ENCODE assay signal across 17 cellular contexts in genomic region chr14:80809663-80810062, GRCh38.
A peak's percentile ranks its signal among the peaks of the same experiment; 100 is the strongest.
DNase-seq lines count a peak whose midpoint lies in the region; ATAC-seq and FAIRE-seq lines count a peak whose summit lies in the region.
"Had no signal": no experiment of that assay in that cellular context is flagged by ENCODE, and none has a peak within 500 bp of the region (broad histone marks: within the 10 kb centered on the region; RNA-seq: fewer than 3 reads in every experiment).

No MANE protein-coding gene starts in this region.

- H3K27me3 Mint-ChIP-seq in activated naive CD8-positive, alpha-beta T cell treated with anti-CD3 and anti-CD28 coated beads, Interleukin-2, amount 10 ng/mL, durations not matched to agents 7 days and 5 days, result no peaks in the 10 kb centered on the region
- H3K27me3 Mint-ChIP-seq in activated naive CD8-positive, alpha-beta T cell treated with anti-CD3 and anti-CD28 coated beads, Interleukin-2, amount 50 U/mL, for 24 hours, result no peaks in the 10 kb centered on the region
- H3K27me3 Mint-ChIP-seq: CD4-positive, CD25-positive, alpha-beta regulatory T cell had no signal

- H3K27ac Mint-ChIP-seq in activated naive CD8-positive, alpha-beta T cell treated with anti-CD3 and anti-CD28 coated beads, Interleukin-2, amount 10 ng/mL, durations not matched to agents 7 days and 5 days, result peak overlapping the region; percentile 62
- H3K27ac Mint-ChIP-seq in activated naive CD8-positive, alpha-beta T cell treated with anti-CD3 and anti-CD28 coated beads, Interleukin-2, amount 50 U/mL, for 24 hours, result no peak overlapping the region
- H3K27ac Mint-ChIP-seq: GM23338 had no signal

- ATAC-seq in activated naive CD8-positive, alpha-beta T cell treated with anti-CD3 and anti-CD28 coated beads, Interleukin-2, amount 10 ng/mL, durations not matched to agents 7 days and 5 days (ENCODE audit: low read depth), result peak; percentile 50
- no peak for ATAC-seq in activated naive CD8-positive, alpha-beta T cell treated with anti-CD3 and anti-CD28 coated beads, Interleukin-2, amount 50 U/mL, for 24 hours
- peak; percentile 57 for ATAC-seq in HG03103 (IDR thresholded peaks at IDR 0.05; ENCODE audit: low read depth, unreplicated experiment)
- ATAC-seq: GM23338, HCT116, PC-3 had no signal

- DNase-seq in activated naive CD8-positive, alpha-beta T cell treated with anti-CD3 and anti-CD28 coated beads, Interleukin-2, amount 10 ng/mL, durations not matched to agents 7 days and 5 days, result no peak
- no peak for DNase-seq in activated naive CD8-positive, alpha-beta T cell treated with anti-CD3 and anti-CD28 coated beads, Interleukin-2, amount 50 U/mL, for 24 hours
- DNase-seq in OCI-M1 (lab: John Stamatoyannopoulos, UW), result peak; percentile 3
- DNase-seq in COLO829 (ENCODE audit: low spot score), result no peak
- DNase-seq in activated gamma-delta T cell (lab: John Stamatoyannopoulos, UW), result no peak
- no peak for DNase-seq in urothelium cell line (ENCODE audit: low spot score)
- DNase-seq: ACHN, DMS53, NCI-H1436, NCI-H2029, NCI-H2171 treated with DMSO at 0.1 percent for 48 hours, NCI-H748 treated with DMSO at 0.1 percent for 48 hours, PC-3 had no signal

- H3K4me1 Mint-ChIP-seq in activated naive CD8-positive, alpha-beta T cell treated with anti-CD3 and anti-CD28 coated beads, Interleukin-2, amount 10 ng/mL, durations not matched to agents 7 days and 5 days, result peaks cover 11% of the 10 kb centered on the region
- H3K4me1 Mint-ChIP-seq in activated naive CD8-positive, alpha-beta T cell treated with anti-CD3 and anti-CD28 coated beads, Interleukin-2, amount 50 U/mL, for 24 hours, result no peaks in the 10 kb centered on the region
- H3K4me1 Mint-ChIP-seq: GM23338 had no signal

- H3K9me3 Mint-ChIP-seq in activated naive CD8-positive, alpha-beta T cell treated with anti-CD3 and anti-CD28 coated beads, Interleukin-2, amount 10 ng/mL, durations not matched to agents 7 days and 5 days, result peaks cover 18% of the 10 kb centered on the region
- H3K9me3 Mint-ChIP-seq in activated naive CD8-positive, alpha-beta T cell treated with anti-CD3 and anti-CD28 coated beads, Interleukin-2, amount 50 U/mL, for 24 hours, result peaks cover 24% of the 10 kb centered on the region
- H3K9me3 Mint-ChIP-seq: GM23338 had no signal

- FAIRE-seq in urothelium cell line (lab: Jason Lieb, UNC), result no peak

- peak overlapping the region; percentile 66 for H3K4me3 Mint-ChIP-seq in activated naive CD8-positive, alpha-beta T cell treated with anti-CD3 and anti-CD28 coated beads, Interleukin-2, amount 10 ng/mL, durations not matched to agents 7 days and 5 days
- no peak overlapping the region for H3K4me3 Mint-ChIP-seq in activated naive CD8-positive, alpha-beta T cell treated with anti-CD3 and anti-CD28 coated beads, Interleukin-2, amount 50 U/mL, for 24 hours
- H3K4me3 Mint-ChIP-seq: CD4-positive, CD25-positive, alpha-beta regulatory T cell; GM23338 had no signal

- POLR2A ChIA-PET in activated naive CD8-positive, alpha-beta T cell treated with anti-CD3 and anti-CD28 coated beads, Interleukin-2, amount 10 ng/mL, durations not matched to agents 7 days and 5 days (lab: Charles Lee), result no interaction called here

- H3K36me3 Mint-ChIP-seq in activated naive CD8-positive, alpha-beta T cell treated with anti-CD3 and anti-CD28 coated beads, Interleukin-2, amount 10 ng/mL, durations not matched to agents 7 days and 5 days, result peaks cover 32% of the 10 kb centered on the region
- peaks cover 19% of the 10 kb centered on the region for H3K36me3 Mint-ChIP-seq in activated naive CD8-positive, alpha-beta T cell treated with anti-CD3 and anti-CD28 coated beads, Interleukin-2, amount 50 U/mL, for 24 hours (ENCODE audit: low read depth)
